8 cellular contexts compared by ENCODE assay signal in genomic region chr4:1628892-1629703, GRCh38. TPM values are rescaled to one million over a fixed set of nuclear protein-coding genes. Genes with fewer than 3 reads are reported as not detected.
DNase-seq lines count a peak whose midpoint lies in the region; ATAC-seq, FAIRE-seq and TF ChIP-seq lines count a peak whose summit lies in the region.

No MANE protein-coding gene starts in this region.

- CTCF ChIA-PET in activated CD4-positive, alpha-beta T cell treated with anti-CD3 and anti-CD28 coated beads, Interleukin-2, amount 10 ng/mL, durations not matched to agents 7 days and 5 days (lab: Charles Lee), result interaction anchor here (1.0 to 1.2 kb wide), 3 partner anchors 32 to 274 kb away, joined by 3 to 4 read pairs (median 3); no protein-coding TSS in a partner anchor

- H3K36me3 Mint-ChIP-seq in activated CD4-positive, alpha-beta T cell treated with anti-CD3 and anti-CD28 coated beads, Interleukin-2, amount 10 ng/mL, durations not matched to agents 7 days and 5 days (ENCODE audit: low read depth), result no peaks in the 10 kb centered on the region

- no peak for TF ChIP-seq POLR2A in GM12891 (IDR thresholded peaks at IDR 0.05; ENCODE audit: low read depth, low read length)

- H3K9me3 Mint-ChIP-seq in activated CD4-positive, alpha-beta T cell treated with anti-CD3 and anti-CD28 coated beads, Interleukin-2, amount 10 ng/mL, durations not matched to agents 7 days and 5 days, result peaks cover 5% of the 10 kb centered on the region

- TF ChIP-seq CTCF in 22Rv1 (IDR thresholded peaks at IDR 0.05), result peak; percentile 95

- H3K27ac Mint-ChIP-seq in activated CD4-positive, alpha-beta T cell treated with anti-CD3 and anti-CD28 coated beads, Interleukin-2, amount 10 ng/mL, durations not matched to agents 7 days and 5 days, result no peak overlapping the region

- no peak overlapping the region for H3K27ac ChIP-seq in 22Rv1

- DNase-seq in GM12891 (ENCODE audit: insufficient read length, low spot score) (peak; percentile 96), NCI-H1694 (lab: John Stamatoyannopoulos, UW) (peak; percentile 23), dedifferentiated amniotic fluid mesenchymal stem cell (ENCODE audit: extremely low spot score) (peak; percentile 34), medulla oblongata (ENCODE audit: extremely low spot score) (peak; percentile 55)
- DNase-seq in activated CD4-positive, alpha-beta T cell treated with anti-CD3 and anti-CD28 coated beads, Interleukin-2, amount 10 ng/mL, durations not matched to agents 7 days and 5 days, result peak; percentile 62
- DNase-seq in stimulated activated CD8-positive, alpha-beta memory T cell treated with anti-CD3 and anti-CD28 coated beads, Interleukin-15, amount 100 ng/mL, for 48 hours (ENCODE audit: low read depth in 2 of 2), result peak; percentile 18 to 26

- no peaks in the 10 kb centered on the region for H3K27me3 Mint-ChIP-seq in activated CD4-positive, alpha-beta T cell treated with anti-CD3 and anti-CD28 coated beads, Interleukin-2, amount 10 ng/mL, durations not matched to agents 7 days and 5 days

- no peak for ATAC-seq in GM21360 (IDR thresholded peaks at IDR 0.05; ENCODE audit: unreplicated experiment)

- H3K4me1 Mint-ChIP-seq in activated CD4-positive, alpha-beta T cell treated with anti-CD3 and anti-CD28 coated beads, Interleukin-2, amount 10 ng/mL, durations not matched to agents 7 days and 5 days, result no peaks in the 10 kb centered on the region

- H3K4me3 Mint-ChIP-seq in activated CD4-positive, alpha-beta T cell treated with anti-CD3 and anti-CD28 coated beads, Interleukin-2, amount 10 ng/mL, durations not matched to agents 7 days and 5 days, result no peak overlapping the region

- FAIRE-seq in GM12891 (lab: Jason Lieb, UNC), result peak; percentile 89

- POLR2A ChIA-PET in activated CD4-positive, alpha-beta T cell treated with anti-CD3 and anti-CD28 coated beads, Interleukin-2, amount 10 ng/mL, durations not matched to agents 7 days and 5 days (lab: Charles Lee), result no interaction called here

TF ChIP-seq in GM12891, 5 proteins besides CTCF, POLR2A, EP300 and RAD21:
- TF ChIP-seq POLR2AphosphoS5 (IDR thresholded peaks at IDR 0.05; ENCODE audit: low read depth, low read length), result no peak

RNA-seq across cellular contexts. Expression of gene FAM53A, which starts 55.0 kb away (rescaled TPM):
- polyA plus RNA-seq in GM12891 (2012; ENCODE audit: low read depth, missing spikeins), result 0.62 TPM
- 1 to 10 TPM in 1 of 2 experiments, under 1 TPM in 1; 0.99 to 1.6 TPM for total RNA-seq in activated CD4-positive, alpha-beta T cell treated with anti-CD3 and anti-CD28 coated beads, Interleukin-2, amount 10 ng/mL, durations not matched to agents 7 days and 5 days

Comparison
In these comparisons a context has a peak if more than half of its experiments do, and no peak if none do; other contexts are left out.
1. DNase-seq: peak in every context shown above with its lines; median percentile 96 in GM12891; 62 in activated CD4-positive, alpha-beta T cell treated with anti-CD3 and anti-CD28 coated beads, Interleukin-2, amount 10 ng/mL, durations not matched to agents 7 days and 5 days; 55 in medulla oblongata; 34 in dedifferentiated amniotic fluid mesenchymal stem cell; 23 in NCI-H1694; 22 in stimulated activated CD8-positive, alpha-beta memory T cell treated with anti-CD3 and anti-CD28 coated beads, Interleukin-15, amount 100 ng/mL, for 48 hours.